8 cellular contexts compared by ENCODE assay signal in genomic region chr11:10305262-10305963, GRCh38. TPM values are rescaled to one million over a fixed set of nuclear protein-coding genes. Genes with fewer than 3 reads are reported as not detected.
DNase-seq lines count a peak whose midpoint lies in the region; ATAC-seq and TF ChIP-seq lines count a peak whose summit lies in the region.

No MANE protein-coding gene starts in this region.

- intact Hi-C loops in activated T-helper 2 cell treated with anti-CD3 and anti-CD28 coated beads, Interferon-gamma antibody, Interleukin-2, Interleukin-4, amounts not matched to agents 10 μg/mL and 5 μg/mL and 100 μg/mL, durations not matched to agents 14 hours and 24 hours and 36 hours (cut with micrococcal nuclease): loop anchor here (1.0 to 10.0 kb wide), 7 partner anchors 149 to 693 kb away; partner anchors contain the start of gene AMPD3
- intact Hi-C loops in Right ventricle myocardium inferior (cut with DNase I): loop anchor here (2.0 to 5.0 kb wide), 6 partner anchors 97 to 733 kb away; partner anchors contain the start of gene WEE1

- H3K4me1 ChIP-seq in parathyroid adenoma: peaks cover 10% of the 10 kb centered on the region

- H2AFZ ChIP-seq in parathyroid adenoma: peak overlapping the region; percentile 56

- peak overlapping the region; percentile 79 for H3K4me3 ChIP-seq in parathyroid adenoma (ENCODE audit: low read depth, low read length)

- H3K4me1 Mint-ChIP-seq in activated T-helper 2 cell treated with anti-CD3 and anti-CD28 coated beads, Interferon-gamma antibody, Interleukin-2, Interleukin-4, amounts not matched to agents 10 μg/mL and 5 μg/mL and 100 μg/mL, durations not matched to agents 14 hours and 24 hours and 36 hours (ENCODE audit: low read depth): peaks cover 53% of the 10 kb centered on the region

- no peak overlapping the region for H3K27ac Mint-ChIP-seq in activated T-helper 2 cell treated with anti-CD3 and anti-CD28 coated beads, Interferon-gamma antibody, Interleukin-2, Interleukin-4, amounts not matched to agents 10 μg/mL and 5 μg/mL and 100 μg/mL, durations not matched to agents 14 hours and 24 hours and 36 hours

- peak overlapping the region; percentile 69 for H3K4me3 Mint-ChIP-seq in activated T-helper 2 cell treated with anti-CD3 and anti-CD28 coated beads, Interferon-gamma antibody, Interleukin-2, Interleukin-4, amounts not matched to agents 10 μg/mL and 5 μg/mL and 100 μg/mL, durations not matched to agents 14 hours and 24 hours and 36 hours (ENCODE audit: low read depth)

- DNase-seq in Daoy (ENCODE audit: low read depth) (peak; percentile 53), NCI-H1105 (lab: John Stamatoyannopoulos, UW) (peak; percentile 31), Right ventricle myocardium inferior (ENCODE audit: missing footprints) (peak; percentile 86), NCI-H446 treated with DMSO at 0.1 percent for 48 hours (lab: John Stamatoyannopoulos, UW) (no peak), SKM-1 (lab: John Stamatoyannopoulos, UW; ENCODE audit: unreplicated experiment) (no peak)
- no peak for DNase-seq in activated T-helper 2 cell treated with anti-CD3 and anti-CD28 coated beads, Interferon-gamma antibody, Interleukin-2, Interleukin-4, amounts not matched to agents 10 μg/mL and 5 μg/mL and 100 μg/mL, durations not matched to agents 14 hours and 24 hours and 36 hours (ENCODE audit: low spot score)

- H3K4me2 ChIP-seq in parathyroid adenoma (ENCODE audit: low read length): peak overlapping the region; percentile 94

- H3K36me3 Mint-ChIP-seq in activated T-helper 2 cell treated with anti-CD3 and anti-CD28 coated beads, Interferon-gamma antibody, Interleukin-2, Interleukin-4, amounts not matched to agents 10 μg/mL and 5 μg/mL and 100 μg/mL, durations not matched to agents 14 hours and 24 hours and 36 hours (ENCODE audit: low read depth): peaks cover 3% of the 10 kb centered on the region

- H3K79me2 ChIP-seq in parathyroid adenoma: no peaks in the 10 kb centered on the region

- no peaks in the 10 kb centered on the region for H3K36me3 ChIP-seq in parathyroid adenoma (ENCODE audit: control insufficient read depth, insufficient read depth, low read length)

- H3K27me3 ChIP-seq in parathyroid adenoma (ENCODE audit: control insufficient read depth, insufficient read depth, low read length): no peaks in the 10 kb centered on the region

- H3K9ac ChIP-seq in parathyroid adenoma: peak overlapping the region; percentile 91

- H3K27ac ChIP-seq in parathyroid adenoma: peak overlapping the region; percentile 99

- no peak for TF ChIP-seq CTCF in parathyroid adenoma (IDR thresholded peaks at IDR 0.05)

- no peaks in the 10 kb centered on the region for H3K9me3 Mint-ChIP-seq in activated T-helper 2 cell treated with anti-CD3 and anti-CD28 coated beads, Interferon-gamma antibody, Interleukin-2, Interleukin-4, amounts not matched to agents 10 μg/mL and 5 μg/mL and 100 μg/mL, durations not matched to agents 14 hours and 24 hours and 36 hours

- ATAC-seq in Right ventricle myocardium inferior: peak; percentile 9
- no peak for ATAC-seq in GM21786 (IDR thresholded peaks at IDR 0.05; ENCODE audit: unreplicated experiment)

- H3K9me3 ChIP-seq in parathyroid adenoma (ENCODE audit: control insufficient read depth, low read length): no peaks in the 10 kb centered on the region

- H3K27me3 Mint-ChIP-seq in activated T-helper 2 cell treated with anti-CD3 and anti-CD28 coated beads, Interferon-gamma antibody, Interleukin-2, Interleukin-4, amounts not matched to agents 10 μg/mL and 5 μg/mL and 100 μg/mL, durations not matched to agents 14 hours and 24 hours and 36 hours (ENCODE audit: low read depth): peaks cover 70% of the 10 kb centered on the region

RNA-seq across cellular contexts. Expression of gene ADM, which starts 0.5 kb away (rescaled TPM):
- total RNA-seq in Daoy (2014; rRNA removed; shearing (Covaris generic)): 16.3 and 26.2 TPM in 2 replicates
- 2.3 and 3.5 TPM in 2 replicates for total RNA-seq in activated T-helper 2 cell treated with anti-CD3 and anti-CD28 coated beads, Interferon-gamma antibody, Interleukin-2, Interleukin-4, amounts not matched to agents 10 μg/mL and 5 μg/mL and 100 μg/mL, durations not matched to agents 14 hours and 24 hours and 36 hours
- 14.1 TPM for total RNA-seq in Right ventricle myocardium inferior

RNA-seq across cellular contexts. Expression of gene SBF2, which starts 11.4 kb away (rescaled TPM):
- 19.4 and 23.4 TPM in 2 replicates for total RNA-seq in Daoy (2014; rRNA removed; shearing (Covaris generic))
- total RNA-seq in activated T-helper 2 cell treated with anti-CD3 and anti-CD28 coated beads, Interferon-gamma antibody, Interleukin-2, Interleukin-4, amounts not matched to agents 10 μg/mL and 5 μg/mL and 100 μg/mL, durations not matched to agents 14 hours and 24 hours and 36 hours: 4.2 and 4.9 TPM in 2 replicates
- 16.7 TPM for total RNA-seq in Right ventricle myocardium inferior

Comparison
In these comparisons a context has a peak if more than half of its experiments do, and no peak if none do; other contexts are left out.
1. DNase-seq: peak in Daoy (single experiment), NCI-H1105 (single experiment) and Right ventricle myocardium inferior (single experiment); none in activated T-helper 2 cell treated with anti-CD3 and anti-CD28 coated beads, Interferon-gamma antibody, Interleukin-2, Interleukin-4, amounts not matched to agents 10 μg/mL and 5 μg/mL and 100 μg/mL, durations not matched to agents 14 hours and 24 hours and 36 hours (single experiment), NCI-H446 treated with DMSO at 0.1 percent for 48 hours (single experiment) and SKM-1 (single experiment).